Comparison of ENCODE assay signal across 1 cellular context in genomic region chr19:38805180-38805579, GRCh38.
TF ChIP-seq lines count a peak whose summit lies in the region.

No MANE protein-coding gene starts in this region.

TF ChIP-seq in K562, 482 proteins besides CTCF, POLR2A, EP300 and RAD21 (continued from another document):
- TF ChIP-seq ZNF639 (CRISPR knock-in tag; conservative IDR thresholded peaks at IDR 0.05 in 1 of 2, IDR thresholded peaks at IDR 0.05 in 1 of 2): no peak
- no peak for TF ChIP-seq CBX5 (IDR thresholded peaks at IDR 0.05; ENCODE audit: borderline replicate concordance, low read depth)
- no peak for TF ChIP-seq ZNF512 (tag; IDR thresholded peaks at IDR 0.05)
- no peak for TF ChIP-seq TAL1 (IDR thresholded peaks at IDR 0.05)
- TF ChIP-seq ZNF77 (CRISPR knock-in tag; IDR thresholded peaks at IDR 0.05): no peak
- no peak for TF ChIP-seq DEAF1 (CRISPR knock-in tag; IDR thresholded peaks at IDR 0.05)
- TF ChIP-seq ZNF124 (CRISPR knock-in tag; IDR thresholded peaks at IDR 0.05): no peak
- TF ChIP-seq ZBTB40 (IDR thresholded peaks at IDR 0.05): peak; percentile 77
- TF ChIP-seq ZBTB40 (CRISPR knock-in tag; IDR thresholded peaks at IDR 0.05): no peak
